In the genomic region with DNA sequence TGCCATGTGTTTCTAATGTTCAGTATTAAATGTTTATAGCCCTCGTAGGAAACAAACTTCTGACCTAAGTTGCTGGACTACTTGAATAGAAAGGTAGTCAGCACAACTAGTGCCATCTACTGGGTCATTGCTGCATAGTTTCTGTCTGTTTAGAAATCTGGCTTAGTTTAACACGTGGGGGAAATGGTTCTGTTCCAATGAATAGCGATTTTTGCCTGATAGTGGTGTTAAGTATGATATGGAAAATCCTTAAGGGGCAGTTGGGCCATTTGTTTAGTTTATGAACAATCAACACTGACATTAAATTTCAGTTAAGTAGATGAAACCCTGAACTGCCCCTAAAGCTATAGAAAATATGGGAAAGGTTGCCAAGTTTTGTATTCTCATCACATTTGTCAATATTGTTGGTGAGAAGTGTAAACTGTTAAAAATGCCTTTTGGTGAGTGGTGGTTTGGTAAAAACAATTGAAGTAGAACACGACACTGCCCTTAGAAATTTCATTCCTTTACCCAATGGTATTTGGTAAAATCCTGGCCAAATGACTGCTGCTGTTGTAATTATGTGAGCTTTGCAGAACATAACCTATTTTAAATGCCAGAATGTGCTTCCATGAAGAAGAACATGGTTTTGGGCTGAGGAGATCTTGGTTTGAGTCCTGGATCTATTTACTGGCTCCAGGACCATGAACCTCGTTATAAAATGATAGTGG, we compare ENCODE assay signal across 8 cellular contexts. TPM values are rescaled to one million over a fixed set of nuclear protein-coding genes. Genes with fewer than 3 reads are reported as not detected.
DNase-seq lines count a peak whose midpoint lies in the region; ATAC-seq, FAIRE-seq and TF ChIP-seq lines count a peak whose summit lies in the region.

No MANE protein-coding gene starts in this region.

- H3K9me3 Mint-ChIP-seq in HFFc6 (no peaks in the 10 kb centered on the region), T-cell (no peaks in the 10 kb centered on the region)
- H3K9me3 Mint-ChIP-seq in dendritic cell treated with granulocyte-macrophage colony-stimulating factor and Interleukin-4, amounts not matched to agents 40 ng/mL and 50 ng/mL, for 4 days, result no peaks in the 10 kb centered on the region

- H3K36me3 ChIP-seq in lung (ENCODE audit: control insufficient read depth in 2 of 2, insufficient read depth in 2 of 2, low read length in 2 of 2), result peaks cover 0 to 3% of the 10 kb centered on the region in 2 donors

- peaks cover 94% of the 10 kb centered on the region for H3K4me1 Mint-ChIP-seq in HFFc6 (ENCODE audit: low read depth)
- peaks cover 15 to 36% (median 29%) of the 10 kb centered on the region in 3 donors for H3K4me1 Mint-ChIP-seq in T-cell
- H3K4me1 Mint-ChIP-seq in dendritic cell treated with granulocyte-macrophage colony-stimulating factor and Interleukin-4, amounts not matched to agents 40 ng/mL and 50 ng/mL, for 4 days (ENCODE audit: low read depth), result peaks cover 15% of the 10 kb centered on the region

- no peak overlapping the region for H3K4me3 ChIP-seq in AG09309 (ENCODE audit: control insufficient read depth, low read depth, low read length)
- H3K4me3 ChIP-seq in GM12865 (ENCODE audit: low read depth, low read length), result no peak overlapping the region
- H3K4me3 ChIP-seq in lung, result no peak overlapping the region

- WGBS in lung, 2 donors, result 16 to 26% methylated on average over 5 of the region's 5 CpGs

- H3K36me3 Mint-ChIP-seq in HFFc6 (ENCODE audit: low read depth), result peaks cover 52% of the 10 kb centered on the region
- peaks cover 34% of the 10 kb centered on the region for H3K36me3 Mint-ChIP-seq in T-cell
- peaks cover 35% of the 10 kb centered on the region for H3K36me3 Mint-ChIP-seq in dendritic cell treated with granulocyte-macrophage colony-stimulating factor and Interleukin-4, amounts not matched to agents 40 ng/mL and 50 ng/mL, for 4 days (ENCODE audit: low read depth)

- peak overlapping the region; percentile 92 for H3K27ac Mint-ChIP-seq in HFFc6
- peak overlapping the region; percentile 71 to 79 for H3K27ac Mint-ChIP-seq in T-cell
- peak overlapping the region; percentile 25 for H3K27ac Mint-ChIP-seq in dendritic cell treated with granulocyte-macrophage colony-stimulating factor and Interleukin-4, amounts not matched to agents 40 ng/mL and 50 ng/mL, for 4 days

- H3K27me3 ChIP-seq in lung (ENCODE audit: control insufficient read depth, insufficient read depth), result no peaks in the 10 kb centered on the region

- CTCF ChIA-PET in T-cell (lab: Charles Lee), result interaction anchor here (0.7 to 1.7 kb wide), 16 partner anchors 11 to 639 kb away, joined by 3 to 17 read pairs (median 5); a partner anchor contains a TSS

- DNase-seq in AG09309 (ENCODE audit: low read depth) (peak; percentile 79), GM12865 (ENCODE audit: low read depth) (peak; percentile 86), HFFc6 (peak; percentile 84), NAMALWA (ENCODE audit: low spot score) (peak; percentile 84), T-cell (peak in 26 of 34 experiments; percentile 2 to 59 (median 39)), lung (ENCODE audit: low spot score) (no peak), urothelium cell line (ENCODE audit: low spot score) (peak; percentile 62)

- H3K4me3 Mint-ChIP-seq in HFFc6 (peak overlapping the region; percentile 21), T-cell (no peak overlapping the region)
- no peak overlapping the region for H3K4me3 Mint-ChIP-seq in dendritic cell treated with granulocyte-macrophage colony-stimulating factor and Interleukin-4, amounts not matched to agents 40 ng/mL and 50 ng/mL, for 4 days

- POLR2A ChIA-PET in T-cell (lab: Charles Lee), result interaction anchor here in 1 of 2 donors (1.2 kb wide), 1 partner anchor 13 kb away, joined by 5 read pairs; a partner anchor contains a TSS

- intact Hi-C loops in dendritic cell treated with granulocyte-macrophage colony-stimulating factor and Interleukin-4, amounts not matched to agents 40 ng/mL and 50 ng/mL, for 4 days (cut with micrococcal nuclease), result loop anchor here (1.0 kb wide), 1 partner anchor 125 kb away; no protein-coding TSS in a partner anchor

- ATAC-seq in T-cell (replicated peaks in 1 of 4) (peak; percentile 78 to 90 (median 86)), lung (ENCODE audit: insufficient read depth, low FRiP score) (peak; percentile 77)

- no peak overlapping the region for H3K27ac ChIP-seq in lung (ENCODE audit: low read depth in 1 of 2, low read length in 1 of 2)

- TF ChIP-seq CTCF in AG09309 (IDR thresholded peaks at IDR 0.05; ENCODE audit: control insufficient read depth, insufficient read depth, low read depth, low read length, missing control alignments), result peak; percentile 72
- TF ChIP-seq CTCF in GM12865 (IDR thresholded peaks at IDR 0.05; ENCODE audit: insufficient read depth, low read depth, low read length, missing control alignments), result peak; percentile 74
- peak; percentile 85 for TF ChIP-seq CTCF in HFFc6 (IDR thresholded peaks at IDR 0.05)
- peak; percentile 75 for TF ChIP-seq CTCF in lung (IDR thresholded peaks at IDR 0.05; ENCODE audit: control extremely low read depth, extremely low read depth)

- peaks cover 0 to 2% of the 10 kb centered on the region in 2 donors for H3K4me1 ChIP-seq in lung (ENCODE audit: control insufficient read depth in 2 of 2, insufficient read depth in 2 of 2, low read length in 2 of 2)

- H3K9me3 ChIP-seq in lung (ENCODE audit: control insufficient read depth in 2 of 2, insufficient read depth in 1 of 2, low read length in 1 of 2), result no peaks in the 10 kb centered on the region

- FAIRE-seq in urothelium cell line (lab: Jason Lieb, UNC), result no peak

- peaks cover 10% of the 10 kb centered on the region for H3K27me3 Mint-ChIP-seq in HFFc6 (ENCODE audit: insufficient read depth)
- no peaks in the 10 kb centered on the region for H3K27me3 Mint-ChIP-seq in T-cell
- no peaks in the 10 kb centered on the region for H3K27me3 Mint-ChIP-seq in dendritic cell treated with granulocyte-macrophage colony-stimulating factor and Interleukin-4, amounts not matched to agents 40 ng/mL and 50 ng/mL, for 4 days

RNA-seq across cellular contexts. Expression of a gene that starts 13.2 kb away (rescaled TPM):
- total RNA-seq in HFFc6 (2021; fragmentation: NEBNext Ultra II Directional; extraction: Animal tissue kit (Norgen Biotek cat#: 25700)), result 100 to 1,000 TPM in 5 of 6 experiments, 10 to 100 TPM in 1; 95.9 to 121 (median 109) TPM
- total RNA-seq in T-cell, result 10 to 100 TPM; 39.0 to 67.6 (median 51.3) TPM
- total RNA-seq in lung, result 10 to 100 TPM; 35.9 to 62.3 TPM
- 10 to 100 TPM; 22.5 to 66.3 TPM for polyA plus RNA-seq in lung

Comparison
In these comparisons a context has a peak if more than half of its experiments do, and no peak if none do; other contexts are left out.
1. H3K27ac Mint-ChIP-seq: peak in every context shown above with its lines; median percentile 92 in HFFc6; 75 in T-cell; 25 in dendritic cell treated with granulocyte-macrophage colony-stimulating factor and Interleukin-4, amounts not matched to agents 40 ng/mL and 50 ng/mL, for 4 days.